ENCODE assay signal across 11 cellular contexts in genomic region chr1:171625225-171625624, GRCh38. TPM values are rescaled to one million over a fixed set of nuclear protein-coding genes. Genes with fewer than 3 reads are reported as not detected.
"Had no signal": no experiment of that assay in that cellular context is flagged by ENCODE, and none has a peak within 500 bp of the region (broad histone marks: within the 10 kb centered on the region; RNA-seq: fewer than 3 reads in every experiment).

No MANE protein-coding gene starts in this region.

- H2AFZ ChIP-seq: GM23338 had no signal

- H3K27ac ChIP-seq: KMS-11 had no signal

- FAIRE-seq: H1, H54, HTR-8/SVneo had no signal

- H3K9me3 Mint-ChIP-seq: GM23338, H9 had no signal

- DNase-seq: H9, HCEC 1CT, IMR-90, Karpas-422, KBM-7 had no signal

- H3K9ac ChIP-seq: KMS-11 had no signal

- H3K4me3 ChIP-seq: GM23338 had no signal

- ATAC-seq: GM23338 had no signal

- H3K4me3 Mint-ChIP-seq: GM23338, H9 had no signal

- H3K4me2 ChIP-seq: GM23338, KMS-11 had no signal

- H3K27ac Mint-ChIP-seq: GM23338, H9 had no signal

RNA-seq across cellular contexts. Expression of gene MYOCOS, which starts 3.2 kb away (rescaled TPM):
- total RNA-seq: GM23338, H1, HT-29, IMR-90 had no signal
- polyA plus RNA-seq: GM23338, H1, IMR-90 had no signal

RNA-seq across cellular contexts. Expression of gene MYOC, which starts 27.3 kb away (rescaled TPM):
- total RNA-seq: GM23338, H1, H9, HT-29, IMR-90 had no signal
- polyA plus RNA-seq: GM23338, H1, IMR-90 had no signal
